In the genomic region with DNA sequence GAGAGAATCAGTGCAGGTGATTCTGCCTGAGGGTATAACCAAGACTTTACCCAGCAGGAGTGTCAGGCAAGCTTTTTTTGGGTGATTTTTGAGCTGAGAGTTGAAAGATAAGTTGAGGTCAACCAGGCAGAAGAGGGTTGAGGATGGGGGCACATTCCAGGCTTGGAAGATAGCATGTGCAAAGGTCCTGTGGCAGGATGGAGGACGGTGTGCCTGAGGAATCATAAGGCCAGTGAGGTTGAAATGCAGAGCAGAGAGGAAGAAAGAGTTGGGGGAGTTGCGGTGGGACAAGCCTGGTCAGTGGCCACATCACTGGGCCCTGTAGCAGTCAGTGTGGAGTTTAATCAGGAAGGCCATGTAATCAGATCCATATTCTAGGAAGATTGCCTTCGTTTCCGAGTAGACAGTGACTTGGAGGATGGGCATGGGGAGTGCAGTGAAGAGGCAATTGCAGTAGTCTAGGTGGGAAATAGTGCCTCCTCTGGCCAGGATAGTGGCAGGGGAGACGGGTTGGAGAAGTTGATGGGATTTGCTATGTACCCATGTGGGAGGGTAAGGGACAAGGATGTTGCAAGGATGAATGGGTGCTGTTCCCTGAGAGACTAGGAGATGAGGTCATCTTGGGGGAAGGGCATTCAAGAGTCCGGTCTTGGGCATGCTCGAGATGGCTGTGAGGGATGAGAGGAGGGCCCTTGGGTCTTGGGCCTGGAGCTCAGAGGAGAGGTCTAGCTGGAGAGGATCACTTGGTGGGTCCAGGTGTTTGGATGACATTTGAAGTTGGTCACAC, we compare ENCODE assay signal across 14 cellular contexts. TPM values are rescaled to one million over a fixed set of nuclear protein-coding genes. Genes with fewer than 3 reads are reported as not detected.
A peak's percentile ranks its signal among the peaks of the same experiment; 100 is the strongest.
DNase-seq lines count a peak whose midpoint lies in the region; ATAC-seq and TF ChIP-seq lines count a peak whose summit lies in the region.
"Had no signal": no experiment of that assay in that cellular context is flagged by ENCODE, and none has a peak within 500 bp of the region (broad histone marks: within the 10 kb centered on the region; RNA-seq: fewer than 3 reads in every experiment).

No MANE protein-coding gene starts in this region.

- H3K27me3 Mint-ChIP-seq in neural progenitor cell (ENCODE audit: insufficient read depth, low read depth): peaks cover 18% of the 10 kb centered on the region
- no peaks in the 10 kb centered on the region for H3K27me3 Mint-ChIP-seq in naive thymus-derived CD8-positive, alpha-beta T cell
- no peaks in the 10 kb centered on the region for H3K27me3 Mint-ChIP-seq in activated T-cell treated with anti-CD3 and anti-CD28 coated beads, Interleukin-2, amount 50 U/mL, for 4 hours (ENCODE audit: low read depth)

- peak overlapping the region; percentile 67 for H3K27ac Mint-ChIP-seq in neural progenitor cell
- peak overlapping the region in 2 of 10 donors; percentile 9 to 11 for H3K27ac Mint-ChIP-seq in naive thymus-derived CD8-positive, alpha-beta T cell
- H3K27ac Mint-ChIP-seq: CD14-positive monocyte, mesothelial cell of epicardium had no signal

- H3K36me3 ChIP-seq in neural progenitor cell: no peaks in the 10 kb centered on the region
- H3K36me3 ChIP-seq: pancreas had no signal

- H3K9me3 ChIP-seq in neural progenitor cell (ENCODE audit: low read depth): no peaks in the 10 kb centered on the region
- H3K9me3 ChIP-seq: pancreas had no signal

- no peaks in the 10 kb centered on the region for H3K36me3 Mint-ChIP-seq in neural progenitor cell
- peaks cover 4 to 13% (median 4%) of the 10 kb centered on the region in 3 donors for H3K36me3 Mint-ChIP-seq in naive thymus-derived CD8-positive, alpha-beta T cell
- peaks cover 13% of the 10 kb centered on the region for H3K36me3 Mint-ChIP-seq in activated T-cell treated with anti-CD3 and anti-CD28 coated beads, Interleukin-2, amount 50 U/mL, for 4 hours (ENCODE audit: insufficient read depth)
- H3K36me3 Mint-ChIP-seq: CD14-positive monocyte had no signal

- H3K4me3 ChIP-seq in choroid plexus epithelial cell (ENCODE audit: low read depth, low read length): no peak overlapping the region
- no peak overlapping the region for H3K4me3 ChIP-seq in neural progenitor cell
- H3K4me3 ChIP-seq in coronary artery: no peak overlapping the region
- H3K4me3 ChIP-seq: pancreas had no signal

- H3K27ac ChIP-seq in neural progenitor cell: no peak overlapping the region
- H3K27ac ChIP-seq in coronary artery: no peak overlapping the region
- H3K27ac ChIP-seq: pancreas had no signal

- TF ChIP-seq CTCF in choroid plexus epithelial cell (conservative IDR thresholded peaks at IDR 0.05; ENCODE audit: low read depth, low read length): peak; percentile 17
- no peak for TF ChIP-seq CTCF in neural progenitor cell (IDR thresholded peaks at IDR 0.05)
- no peak for TF ChIP-seq CTCF in coronary artery (IDR thresholded peaks at IDR 0.05)

- H4K20me1 ChIP-seq in neural progenitor cell (ENCODE audit: low read depth): no peaks in the 10 kb centered on the region

- H3K4me2 ChIP-seq in neural progenitor cell: no peak overlapping the region

- no peak overlapping the region for H3K9ac ChIP-seq in neural progenitor cell

- no peaks in the 10 kb centered on the region for H3K4me1 Mint-ChIP-seq in neural progenitor cell
- H3K4me1 Mint-ChIP-seq in naive thymus-derived CD8-positive, alpha-beta T cell: peaks cover 3 to 15% (median 8%) of the 10 kb centered on the region in 4 donors
- peaks cover 4% of the 10 kb centered on the region for H3K4me1 Mint-ChIP-seq in activated T-cell treated with anti-CD3 and anti-CD28 coated beads, Interleukin-2, amount 50 U/mL, for 4 hours (ENCODE audit: low read depth)

- no peak overlapping the region for H2AFZ ChIP-seq in neural progenitor cell (replicated peaks)

- H3F3A ChIP-seq in neural progenitor cell (ENCODE audit: low read depth): no peaks in the 10 kb centered on the region

- no peaks in the 10 kb centered on the region for H3K9me3 Mint-ChIP-seq in neural progenitor cell
- H3K9me3 Mint-ChIP-seq in naive thymus-derived CD8-positive, alpha-beta T cell: no peaks in the 10 kb centered on the region
- no peaks in the 10 kb centered on the region for H3K9me3 Mint-ChIP-seq in activated T-cell treated with anti-CD3 and anti-CD28 coated beads, Interleukin-2, amount 50 U/mL, for 4 hours
- H3K9me3 Mint-ChIP-seq: CD14-positive monocyte, mesothelial cell of epicardium had no signal

- H3K27me3 ChIP-seq in neural progenitor cell: peaks cover 21% of the 10 kb centered on the region
- H3K27me3 ChIP-seq: pancreas had no signal

- peak; percentile 59 for DNase-seq in EH (ENCODE audit: low read depth)
- DNase-seq in MV-4-11 (lab: John Stamatoyannopoulos, UW): peak; percentile 12
- peak; percentile 33 for DNase-seq in choroid plexus epithelial cell (ENCODE audit: low read depth)
- no peak for DNase-seq in neural progenitor cell (ENCODE audit: low spot score)
- DNase-seq in NCI-H146 treated with DMSO at 0.1 percent for 48 hours (lab: John Stamatoyannopoulos, UW; ENCODE audit: unreplicated experiment): no peak
- DNase-seq in naive thymus-derived CD8-positive, alpha-beta T cell: no peak
- no peak for DNase-seq in coronary artery (ENCODE audit: low spot score)
- DNase-seq in activated T-cell treated with anti-CD3 and anti-CD28 coated beads, Interleukin-2, amount 50 U/mL, for 4 hours: no peak
- DNase-seq: activated effector memory CD4-positive, alpha-beta T cell treated with anti-CD3 and anti-CD28 coated beads, Interleukin-2, amount 50 U/mL, for 16 hours; foreskin melanocyte; NCI-H1092 treated with DMSO at 0.1 percent for 48 hours had no signal

- ATAC-seq in naive thymus-derived CD8-positive, alpha-beta T cell: no peak
- ATAC-seq in activated T-cell treated with anti-CD3 and anti-CD28 coated beads, Interleukin-2, amount 50 U/mL, for 4 hours: no peak
- ATAC-seq: pancreas had no signal

- no peaks in the 10 kb centered on the region for H3K4me1 ChIP-seq in neural progenitor cell

- POLR2A ChIA-PET in naive thymus-derived CD8-positive, alpha-beta T cell (lab: Charles Lee): no interaction called here

- H3K4me3 Mint-ChIP-seq in neural progenitor cell: no peak overlapping the region
- H3K4me3 Mint-ChIP-seq in naive thymus-derived CD8-positive, alpha-beta T cell: no peak overlapping the region
- H3K4me3 Mint-ChIP-seq in activated T-cell treated with anti-CD3 and anti-CD28 coated beads, Interleukin-2, amount 50 U/mL, for 4 hours: no peak overlapping the region
- H3K4me3 Mint-ChIP-seq: CD14-positive monocyte, mesothelial cell of epicardium had no signal

- no peaks in the 10 kb centered on the region for H3K79me2 ChIP-seq in neural progenitor cell (ENCODE audit: low read depth)

RNA-seq across cellular contexts. Expression of gene PLEKHG4, which starts 3.9 kb away (rescaled TPM):
- 4.0 and 6.2 TPM in 2 replicates for total RNA-seq in neural progenitor cell (ENCODE audit: low replicate concordance)
- 10 to 100 TPM; 39.1 to 41.0 TPM for total RNA-seq in naive thymus-derived CD8-positive, alpha-beta T cell
- polyA plus RNA-seq in naive thymus-derived CD8-positive, alpha-beta T cell: 10 to 100 TPM in 1 of 3 donors, 1 to 10 TPM in 2; 7.9 to 11.7 (median 8.3) TPM
- 10 to 100 TPM; 30.0 to 41.6 (median 37.0) TPM for total RNA-seq in activated T-cell treated with anti-CD3 and anti-CD28 coated beads, Interleukin-2, amount 50 U/mL, for 4 hours

RNA-seq across cellular contexts. Expression of gene SLC9A5, which starts 34.5 kb away (rescaled TPM):
- total RNA-seq in neural progenitor cell (ENCODE audit: low replicate concordance): 2.5 and 4.2 TPM in 2 replicates
- 1 to 10 TPM; 1.6 to 2.7 TPM for total RNA-seq in naive thymus-derived CD8-positive, alpha-beta T cell
- under 1 TPM; 0.04 to 0.20 (median 0.19) TPM for polyA plus RNA-seq in naive thymus-derived CD8-positive, alpha-beta T cell
- 1 to 10 TPM; 3.2 to 4.0 (median 3.6) TPM for total RNA-seq in activated T-cell treated with anti-CD3 and anti-CD28 coated beads, Interleukin-2, amount 50 U/mL, for 4 hours
- polyA plus RNA-seq: CD14-positive monocyte had no signal

RNA-seq across cellular contexts. Expression of gene FHOD1, which starts 36.0 kb away (rescaled TPM):
- total RNA-seq in neural progenitor cell (ENCODE audit: low replicate concordance): 5.5 and 14.2 TPM in 2 replicates
- 10 to 100 TPM; 34.5 to 47.3 TPM for total RNA-seq in naive thymus-derived CD8-positive, alpha-beta T cell
- polyA plus RNA-seq in naive thymus-derived CD8-positive, alpha-beta T cell: 1 to 10 TPM; 1.6 to 3.0 (median 2.3) TPM
- total RNA-seq in activated T-cell treated with anti-CD3 and anti-CD28 coated beads, Interleukin-2, amount 50 U/mL, for 4 hours: 10 to 100 TPM; 64.0 to 86.6 (median 70.3) TPM

RNA-seq across cellular contexts. Expression of gene KCTD19, which starts 43.3 kb away (rescaled TPM):
- 1.1 TPM in 2 replicates for total RNA-seq in neural progenitor cell (ENCODE audit: low replicate concordance)
- not detected for total RNA-seq in naive thymus-derived CD8-positive, alpha-beta T cell
- under 1 TPM in 1 of 3 donors, not detected in 2; 0.03 TPM for polyA plus RNA-seq in naive thymus-derived CD8-positive, alpha-beta T cell
- under 1 TPM in 2 of 3 donors, not detected in 1; 0.16 to 0.66 TPM for total RNA-seq in activated T-cell treated with anti-CD3 and anti-CD28 coated beads, Interleukin-2, amount 50 U/mL, for 4 hours
- polyA plus RNA-seq: CD14-positive monocyte had no signal

RNA-seq across cellular contexts. Expression of gene LRRC36, which starts 43.4 kb away (rescaled TPM):
- total RNA-seq in neural progenitor cell (ENCODE audit: low replicate concordance): 0.34 TPM in 1 of 2 replicates, not detected in the other
- total RNA-seq in naive thymus-derived CD8-positive, alpha-beta T cell: under 1 TPM in 1 of 2 experiments, not detected in 1; 0.49 TPM
- polyA plus RNA-seq in naive thymus-derived CD8-positive, alpha-beta T cell: not detected
- total RNA-seq in activated T-cell treated with anti-CD3 and anti-CD28 coated beads, Interleukin-2, amount 50 U/mL, for 4 hours: not detected

Comparison
In these comparisons a context has a peak if more than half of its experiments do, and no peak if none do; other contexts are left out.
1. DNase-seq: peak in EH (single experiment), MV-4-11 (single experiment) and choroid plexus epithelial cell (single experiment); none in neural progenitor cell (single experiment), NCI-H146 treated with DMSO at 0.1 percent for 48 hours (single experiment), naive thymus-derived CD8-positive, alpha-beta T cell (0 of 10), coronary artery (single experiment) and activated T-cell treated with anti-CD3 and anti-CD28 coated beads, Interleukin-2, amount 50 U/mL, for 4 hours (single experiment).